Comparison of ENCODE assay signal across 22 cellular contexts in genomic region chr2:181746844-181747243, GRCh38.
"Had no signal": no experiment of that assay in that cellular context is flagged by ENCODE, and none has a peak within 500 bp of the region (broad histone marks: within the 10 kb centered on the region; RNA-seq: fewer than 3 reads in every experiment).

No MANE protein-coding gene starts in this region.

- H3K9me3 ChIP-seq: adrenal gland, left lung, uterus had no signal

- H3K27me3 ChIP-seq: adrenal gland, left lung, neural progenitor cell, uterus had no signal

- ATAC-seq: activated naive CD4-positive, alpha-beta T cell treated with anti-CD3 and anti-CD28 coated beads, Interleukin-2, amount 50 U/mL, for 72 hours; activated T-helper 17 cell treated with anti-CD3 and anti-CD28 coated beads, Interleukin-2, amount 50 U/mL, for 72 hours; left lung; naive thymus-derived CD4-positive, alpha-beta T cell; stimulated activated naive B cell treated with anti-CD40 and anti-IgM and Interleukin-4, amounts not matched to agents 10 μg/mL and 1 μg/mL and 100 μg/mL, for 72 hours had no signal

- H3K4me1 Mint-ChIP-seq: activated T-helper 17 cell treated with anti-CD3 and anti-CD28 coated beads, Interleukin-2, amount 50 U/mL, for 72 hours; naive thymus-derived CD4-positive, alpha-beta T cell had no signal

- H3K4me1 ChIP-seq: neural progenitor cell, uterus had no signal

- DNase-seq: activated CD4-positive, alpha-beta T cell treated with anti-CD3 and anti-CD28 coated beads, Interleukin-2, amount 50 U/mL, for 1 hour; activated CD4-positive, CD25-positive, alpha-beta regulatory T cell treated with anti-CD3 and anti-CD28 coated beads, Interleukin-2, amount 50 U/mL, for 72 hours; activated T-cell treated with anti-CD3 and anti-CD28 coated beads, Interleukin-2, amount 50 U/mL, for 1 hour; adrenal gland; erythroblast; foreskin melanocyte; kidney glomerular epithelial cell; left lung; naive thymus-derived CD4-positive, alpha-beta T cell; retina; stimulated activated CD4-positive, alpha-beta T cell treated with anti-CD3 and anti-CD28 coated beads, Interleukin-2, amount 100 ng/mL, for 48 hours; stimulated activated CD8-positive, alpha-beta memory T cell treated with anti-CD3 and anti-CD28 coated beads, Interleukin-4, amount 100 ng/mL, for 48 hours; stimulated activated naive B cell treated with anti-CD40 and anti-IgM and Interleukin-4, amounts not matched to agents 10 μg/mL and 1 μg/mL and 100 μg/mL, for 72 hours; uterus; WERI-Rb-1 had no signal

- H3K9me3 Mint-ChIP-seq: activated naive CD4-positive, alpha-beta T cell treated with anti-CD3 and anti-CD28 coated beads, Interleukin-2, amount 50 U/mL, for 72 hours; activated T-helper 17 cell treated with anti-CD3 and anti-CD28 coated beads, Interleukin-2, amount 50 U/mL, for 72 hours; naive thymus-derived CD4-positive, alpha-beta T cell; stimulated activated naive B cell treated with anti-CD40 and anti-IgM and Interleukin-4, amounts not matched to agents 10 μg/mL and 1 μg/mL and 100 μg/mL, for 72 hours; T-helper 2 cell treated with Interferon-gamma antibody and Interleukin-4, amounts not matched to agents 5 μg/mL and 100 μg/mL, for 36 hours had no signal

- H3K4me3 Mint-ChIP-seq: activated T-helper 17 cell treated with anti-CD3 and anti-CD28 coated beads, Interleukin-2, amount 50 U/mL, for 72 hours; naive thymus-derived CD4-positive, alpha-beta T cell; neural progenitor cell; stimulated activated naive B cell treated with anti-CD40 and anti-IgM and Interleukin-4, amounts not matched to agents 10 μg/mL and 1 μg/mL and 100 μg/mL, for 72 hours; T-helper 2 cell treated with Interferon-gamma antibody and Interleukin-4, amounts not matched to agents 5 μg/mL and 100 μg/mL, for 36 hours had no signal

- H3K36me3 ChIP-seq: adrenal gland, left lung, neural progenitor cell, uterus, WERI-Rb-1 had no signal

- FAIRE-seq: astrocyte had no signal

- H3K27ac ChIP-seq: adrenal gland, coronary artery, left lung, neural progenitor cell, uterus, WERI-Rb-1 had no signal

- H2AFZ ChIP-seq: neural progenitor cell had no signal

- H3K36me3 Mint-ChIP-seq: activated naive CD4-positive, alpha-beta T cell treated with anti-CD3 and anti-CD28 coated beads, Interleukin-2, amount 50 U/mL, for 72 hours; naive thymus-derived CD4-positive, alpha-beta T cell; stimulated activated naive B cell treated with anti-CD40 and anti-IgM and Interleukin-4, amounts not matched to agents 10 μg/mL and 1 μg/mL and 100 μg/mL, for 72 hours had no signal

- H3K4me2 ChIP-seq: neural progenitor cell had no signal

- H3K27ac Mint-ChIP-seq: activated naive CD4-positive, alpha-beta T cell treated with anti-CD3 and anti-CD28 coated beads, Interleukin-2, amount 50 U/mL, for 72 hours; activated T-helper 17 cell treated with anti-CD3 and anti-CD28 coated beads, Interleukin-2, amount 50 U/mL, for 72 hours; naive thymus-derived CD4-positive, alpha-beta T cell; neural progenitor cell; stimulated activated naive B cell treated with anti-CD40 and anti-IgM and Interleukin-4, amounts not matched to agents 10 μg/mL and 1 μg/mL and 100 μg/mL, for 72 hours; T-helper 2 cell treated with Interferon-gamma antibody and Interleukin-4, amounts not matched to agents 5 μg/mL and 100 μg/mL, for 36 hours had no signal

- H3K4me3 ChIP-seq: adrenal gland, coronary artery, left lung, lung, neural progenitor cell, uterus had no signal

- H3K9ac ChIP-seq: neural progenitor cell had no signal
